8 cellular contexts compared by ENCODE assay signal in the genomic region with DNA sequence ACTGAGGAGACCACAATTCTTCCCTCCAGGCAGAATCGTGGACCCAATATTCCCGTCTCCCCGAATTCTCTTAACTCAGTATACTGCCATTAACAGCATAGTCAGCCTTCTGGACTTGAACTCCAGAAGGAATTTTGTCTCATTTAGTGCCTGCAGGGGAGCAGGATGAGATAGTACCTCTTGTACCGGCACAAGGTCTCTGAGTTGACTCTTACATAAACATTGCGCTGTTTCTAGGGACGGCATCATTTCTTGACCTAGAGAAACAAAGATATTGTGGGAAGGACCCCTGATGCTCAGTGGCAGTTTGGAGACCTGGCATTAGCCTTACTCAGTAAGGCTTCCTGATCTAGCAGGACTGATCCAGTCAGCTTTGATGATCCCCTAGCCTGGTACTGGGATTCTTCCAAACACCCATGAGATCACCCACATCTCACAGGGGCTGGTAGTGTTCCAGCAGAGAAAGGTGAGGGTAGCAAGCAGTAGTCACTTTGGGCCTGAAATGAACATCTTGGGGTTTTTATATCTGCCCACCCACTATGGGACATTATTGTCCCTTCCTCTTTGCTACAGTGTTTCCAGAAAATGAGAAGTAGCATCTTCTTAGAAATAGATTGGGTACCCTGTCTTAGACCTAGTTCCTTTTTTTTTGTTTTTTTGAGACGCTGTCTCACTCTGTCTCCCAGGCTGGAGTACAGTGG.
DNase-seq lines count a peak whose midpoint lies in the region; ATAC-seq and TF ChIP-seq lines count a peak whose summit lies in the region.

No MANE protein-coding gene starts in this region.

- no peaks in the 10 kb centered on the region for H3K27me3 Mint-ChIP-seq in T-helper 2 cell treated with Interferon-gamma antibody and Interleukin-4, amounts not matched to agents 5 μg/mL and 100 μg/mL, for 36 hours (ENCODE audit: low read depth)
- no peaks in the 10 kb centered on the region for H3K27me3 Mint-ChIP-seq in activated T-helper 2 cell treated with anti-CD3 and anti-CD28 coated beads, Interferon-gamma antibody, Interleukin-2, Interleukin-4, amounts not matched to agents 10 μg/mL and 5 μg/mL and 100 μg/mL, durations not matched to agents 14 hours and 24 hours and 36 hours (ENCODE audit: low read depth)

- no peaks in the 10 kb centered on the region for H3K9me3 ChIP-seq in suprapubic skin

- H3K9me3 Mint-ChIP-seq in T-helper 2 cell treated with Interferon-gamma antibody and Interleukin-4, amounts not matched to agents 5 μg/mL and 100 μg/mL, for 36 hours = peaks cover 14% of the 10 kb centered on the region
- peaks cover 9% of the 10 kb centered on the region for H3K9me3 Mint-ChIP-seq in activated T-helper 2 cell treated with anti-CD3 and anti-CD28 coated beads, Interferon-gamma antibody, Interleukin-2, Interleukin-4, amounts not matched to agents 10 μg/mL and 5 μg/mL and 100 μg/mL, durations not matched to agents 14 hours and 24 hours and 36 hours

- H3K4me3 Mint-ChIP-seq in T-helper 2 cell treated with Interferon-gamma antibody and Interleukin-4, amounts not matched to agents 5 μg/mL and 100 μg/mL, for 36 hours = peak overlapping the region; percentile 83
- peak overlapping the region; percentile 78 for H3K4me3 Mint-ChIP-seq in activated T-helper 2 cell treated with anti-CD3 and anti-CD28 coated beads, Interferon-gamma antibody, Interleukin-2, Interleukin-4, amounts not matched to agents 10 μg/mL and 5 μg/mL and 100 μg/mL, durations not matched to agents 14 hours and 24 hours and 36 hours (ENCODE audit: low read depth)

- H3K27me3 ChIP-seq in suprapubic skin = no peaks in the 10 kb centered on the region

- H3K36me3 Mint-ChIP-seq in T-helper 2 cell treated with Interferon-gamma antibody and Interleukin-4, amounts not matched to agents 5 μg/mL and 100 μg/mL, for 36 hours (ENCODE audit: low read depth) = peaks cover 3% of the 10 kb centered on the region
- H3K36me3 Mint-ChIP-seq in activated T-helper 2 cell treated with anti-CD3 and anti-CD28 coated beads, Interferon-gamma antibody, Interleukin-2, Interleukin-4, amounts not matched to agents 10 μg/mL and 5 μg/mL and 100 μg/mL, durations not matched to agents 14 hours and 24 hours and 36 hours (ENCODE audit: low read depth) = peaks cover 4% of the 10 kb centered on the region

- peaks cover 40% of the 10 kb centered on the region for H3K4me1 Mint-ChIP-seq in T-helper 2 cell treated with Interferon-gamma antibody and Interleukin-4, amounts not matched to agents 5 μg/mL and 100 μg/mL, for 36 hours (ENCODE audit: low read depth)
- peaks cover 40% of the 10 kb centered on the region for H3K4me1 Mint-ChIP-seq in activated T-helper 2 cell treated with anti-CD3 and anti-CD28 coated beads, Interferon-gamma antibody, Interleukin-2, Interleukin-4, amounts not matched to agents 10 μg/mL and 5 μg/mL and 100 μg/mL, durations not matched to agents 14 hours and 24 hours and 36 hours (ENCODE audit: low read depth)

- H3K4me3 ChIP-seq in suprapubic skin = peak overlapping the region; percentile 80

- no peak for TF ChIP-seq CTCF in suprapubic skin (IDR thresholded peaks at IDR 0.05)

- ATAC-seq in left lobe of liver = peak; percentile 6

- no peak for DNase-seq in T-helper 2 cell treated with Interferon-gamma antibody and Interleukin-4, amounts not matched to agents 5 μg/mL and 100 μg/mL, for 36 hours (ENCODE audit: low spot score)
- DNase-seq in T-helper 2 cell (no peak), left lobe of liver (ENCODE audit: low spot score) (no peak), suprapubic skin (ENCODE audit: low spot score in 2 of 2) (no peak), iPS-NIHi7 (ENCODE audit: extremely low spot score) (no peak), occipital lobe (lab: John Stamatoyannopoulos, UW) (no peak)
- no peak for DNase-seq in activated T-helper 2 cell treated with anti-CD3 and anti-CD28 coated beads, Interferon-gamma antibody, Interleukin-2, Interleukin-4, amounts not matched to agents 10 μg/mL and 5 μg/mL and 100 μg/mL, durations not matched to agents 14 hours and 24 hours and 36 hours (ENCODE audit: low spot score)
- DNase-seq in stimulated activated CD8-positive, alpha-beta memory T cell treated with anti-CD3 and anti-CD28 coated beads, Interleukin-4, amount 100 ng/mL, for 48 hours = no peak

- peak overlapping the region; percentile 85 for H3K27ac Mint-ChIP-seq in T-helper 2 cell treated with Interferon-gamma antibody and Interleukin-4, amounts not matched to agents 5 μg/mL and 100 μg/mL, for 36 hours
- peak overlapping the region; percentile 47 for H3K27ac Mint-ChIP-seq in activated T-helper 2 cell treated with anti-CD3 and anti-CD28 coated beads, Interferon-gamma antibody, Interleukin-2, Interleukin-4, amounts not matched to agents 10 μg/mL and 5 μg/mL and 100 μg/mL, durations not matched to agents 14 hours and 24 hours and 36 hours

- TF ChIP-seq POLR2A in suprapubic skin (IDR thresholded peaks at IDR 0.05) = no peak

- intact Hi-C loops in activated T-helper 2 cell treated with anti-CD3 and anti-CD28 coated beads, Interferon-gamma antibody, Interleukin-2, Interleukin-4, amounts not matched to agents 10 μg/mL and 5 μg/mL and 100 μg/mL, durations not matched to agents 14 hours and 24 hours and 36 hours (cut with micrococcal nuclease) = loop anchor here (1.0 to 5.0 kb wide), 4 partner anchors 130 to 334 kb away; no protein-coding TSS in a partner anchor

- peak overlapping the region; percentile 98 for H3K27ac ChIP-seq in suprapubic skin

- no peak for TF ChIP-seq EP300 in suprapubic skin (IDR thresholded peaks at IDR 0.05)

- H3K4me1 ChIP-seq in suprapubic skin = peaks cover 42% of the 10 kb centered on the region

- WGBS in suprapubic skin = 51% methylated on average over 7 of the region's 7 CpGs

- no peaks in the 10 kb centered on the region for H3K36me3 ChIP-seq in suprapubic skin
